ENCODE assay signal across 19 cellular contexts in the genomic region with DNA sequence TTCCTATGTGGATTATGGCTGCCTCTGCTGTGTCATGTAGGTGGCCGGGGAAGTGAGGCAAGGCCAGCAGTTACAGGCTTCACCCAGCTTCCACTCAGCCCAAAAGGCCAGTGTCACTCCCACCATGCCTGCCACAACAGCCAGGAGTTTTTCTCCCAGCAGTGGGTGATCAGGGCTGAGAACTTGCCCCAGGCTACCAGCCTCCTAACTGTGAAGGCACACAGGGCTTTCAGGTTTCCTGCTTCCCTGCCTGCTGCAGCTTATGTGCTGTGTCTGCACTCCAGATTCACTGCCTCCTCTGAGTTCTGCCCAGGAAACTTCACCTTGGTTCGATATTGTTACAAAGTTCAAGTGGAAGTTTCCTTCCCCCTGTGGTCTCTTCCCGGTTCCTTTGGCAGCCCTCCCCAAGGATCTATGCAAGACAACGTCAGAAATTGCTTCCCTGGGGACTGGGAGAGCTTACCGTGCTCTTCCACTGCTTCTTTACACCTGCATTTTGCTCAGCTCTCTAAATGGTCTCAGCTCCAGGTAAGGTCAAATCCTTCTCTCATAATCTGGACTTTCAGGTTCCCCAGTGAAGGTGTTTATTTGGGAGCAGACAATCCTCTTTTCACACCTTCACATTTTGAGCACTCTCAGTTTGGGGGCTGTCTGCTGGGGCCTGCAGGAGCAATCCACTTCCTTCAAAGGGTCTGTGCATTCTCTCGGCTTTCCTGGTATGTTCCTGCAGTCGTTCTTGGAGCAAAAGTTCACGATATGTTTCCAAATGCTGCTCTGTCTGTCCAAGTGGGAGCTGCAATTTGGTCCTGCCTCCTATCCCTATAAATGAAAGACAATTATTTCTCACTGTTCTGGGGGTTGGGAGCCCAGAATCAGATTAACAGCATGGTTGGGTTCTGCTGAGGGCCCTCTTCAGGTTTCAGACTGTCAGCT.
A peak's percentile ranks its signal among the peaks of the same experiment; 100 is the strongest.
DNase-seq lines count a peak whose midpoint lies in the region; ATAC-seq and TF ChIP-seq lines count a peak whose summit lies in the region.
"Had no signal": no experiment of that assay in that cellular context is flagged by ENCODE, and none has a peak within 500 bp of the region (broad histone marks: within the 10 kb centered on the region; RNA-seq: fewer than 3 reads in every experiment).

No MANE protein-coding gene starts in this region.

- no peak overlapping the region for H2BK120ac ChIP-seq in mesendoderm (ENCODE audit: low read depth, low read length)

- H3K56ac ChIP-seq in mesendoderm (ENCODE audit: low read length) = peak overlapping the region; percentile 57

- H3K9me3 Mint-ChIP-seq in GM23338 = no peaks in the 10 kb centered on the region

- H3K4me3 Mint-ChIP-seq in GM23338 = no peak overlapping the region
- H3K4me3 Mint-ChIP-seq: CD14-positive monocyte had no signal

- peak overlapping the region; percentile 21 for H2BK5ac ChIP-seq in mesendoderm (ENCODE audit: low read length)

- peaks cover 5% of the 10 kb centered on the region; the same call in 1 of the 2 replicates for H3K4me1 ChIP-seq in BE2C
- H3K4me1 ChIP-seq in GM23338 (ENCODE audit: insufficient read depth) = peaks cover 11% of the 10 kb centered on the region; the same call in 1 of the 2 replicates
- peaks cover 4% of the 10 kb centered on the region for H3K4me1 ChIP-seq in mesendoderm (ENCODE audit: control insufficient read depth, low read depth, low read length)
- H3K4me1 ChIP-seq: A549 had no signal

- H3K4me1 Mint-ChIP-seq in GM23338 = peaks cover 24% of the 10 kb centered on the region
- H3K4me1 Mint-ChIP-seq: CD14-positive monocyte had no signal

- no peak for TF ChIP-seq CTCF in BE2C (IDR thresholded peaks at IDR 0.05; ENCODE audit: low read depth, low read length)
- no peak for TF ChIP-seq CTCF in GM23338 (conservative IDR thresholded peaks at IDR 0.05; ENCODE audit: low read depth in 2 of 2)

- H3K4me3 ChIP-seq in BE2C (ENCODE audit: low read depth, low read length) (no peak overlapping the region), GM23338 (no peak overlapping the region), mesendoderm (ENCODE audit: low read length) (no peak overlapping the region)
- H3K4me3 ChIP-seq: A549 had no signal

- no peaks in the 10 kb centered on the region for H4K20me1 ChIP-seq in GM23338 (replicated peaks; ENCODE audit: insufficient read depth)

- H3K36me3 ChIP-seq in BE2C = no peaks in the 10 kb centered on the region
- no peaks in the 10 kb centered on the region for H3K36me3 ChIP-seq in GM23338 (ENCODE audit: insufficient read depth)
- no peaks in the 10 kb centered on the region for H3K36me3 ChIP-seq in mesendoderm (ENCODE audit: control insufficient read depth, insufficient read depth, low read length)

- H3K27ac ChIP-seq in GM23338 (ENCODE audit: low read depth) (no peak overlapping the region), mesendoderm (ENCODE audit: low read depth, low read length) (peak overlapping the region; percentile 56)
- H3K27ac ChIP-seq: A549 had no signal

- H2AFZ ChIP-seq in GM23338 = peak overlapping the region; percentile 45; the same call in 1 of the 2 replicates

- no peak overlapping the region for H3K23ac ChIP-seq in mesendoderm (ENCODE audit: low read length)

- no peak overlapping the region for H3K18ac ChIP-seq in mesendoderm (ENCODE audit: low read length)

- H3K9ac ChIP-seq in mesendoderm (ENCODE audit: low read length) = no peak overlapping the region

- WGBS in mesendoderm (ENCODE audit: extremely low coverage, insufficient coverage, low lambda C conversion rate) = no CpG with 5 or more reads among the region's 8 CpGs

- no peaks in the 10 kb centered on the region for H3K36me3 Mint-ChIP-seq in GM23338 (ENCODE audit: low read depth)
- H3K36me3 Mint-ChIP-seq: CD14-positive monocyte had no signal

- H3K4me2 ChIP-seq in GM23338 (no peak overlapping the region), mesendoderm (ENCODE audit: low read length) (no peak overlapping the region)
- H3K4me2 ChIP-seq: A549 had no signal

- H3K27me3 Mint-ChIP-seq in GM23338 (ENCODE audit: insufficient read depth, low read depth, poor library complexity) = peaks cover 2% of the 10 kb centered on the region

- no peak overlapping the region for H3K27ac Mint-ChIP-seq in GM23338

- H3K79me1 ChIP-seq in mesendoderm (ENCODE audit: low read length) = no peaks in the 10 kb centered on the region

- no peaks in the 10 kb centered on the region for H3K9me2 ChIP-seq in GM23338 (ENCODE audit: insufficient read depth)

- H4K8ac ChIP-seq in mesendoderm (ENCODE audit: low read depth, low read length) = no peak overlapping the region

- H3K79me2 ChIP-seq in GM23338 (replicated peaks; ENCODE audit: insufficient read depth) = no peaks in the 10 kb centered on the region
- H3K79me2 ChIP-seq in mesendoderm (ENCODE audit: control insufficient read depth, insufficient read depth, low read length) = no peaks in the 10 kb centered on the region

- DNase-seq in BE2C (peak; percentile 39), GM23338 (ENCODE audit: low spot score) (no peak), NCI-H82 treated with DMSO at 0.1 percent for 48 hours (lab: John Stamatoyannopoulos, UW; ENCODE audit: unreplicated experiment) (peak; percentile 24), mesendoderm (peak; percentile 43), occipital lobe (lab: John Stamatoyannopoulos, UW) (no peak), germinal center (ENCODE audit: low spot score) (no peak)
- DNase-seq: COR-L47, DMS153, H7, KG1, NCI-H1436 treated with DMSO at 0.1 percent for 48 hours, NCI-H2081 treated with DMSO at 0.1 percent for 48 hours, NCI-H510A, OCI-M1, RPMI8226 had no signal

- no peaks in the 10 kb centered on the region for H3K9me3 ChIP-seq in BE2C
- H3K9me3 ChIP-seq: A549 had no signal

- H3K27me3 ChIP-seq in BE2C (no peaks in the 10 kb centered on the region), GM23338 (ENCODE audit: insufficient read depth) (no peaks in the 10 kb centered on the region), mesendoderm (ENCODE audit: insufficient read depth, low read length, poor library complexity) (no peaks in the 10 kb centered on the region)

- H3K4ac ChIP-seq in mesendoderm (ENCODE audit: low read depth, low read length) = no peak overlapping the region

- H4K5ac ChIP-seq in mesendoderm (ENCODE audit: low read length) = no peak overlapping the region

- no peak overlapping the region for H2AK5ac ChIP-seq in mesendoderm (ENCODE audit: low read length)

- H3F3A ChIP-seq in GM23338 (replicated peaks; ENCODE audit: low read depth) = no peaks in the 10 kb centered on the region

- peak; percentile 71 for ATAC-seq in GM23338
- ATAC-seq in GM19452 (IDR thresholded peaks at IDR 0.05; ENCODE audit: unreplicated experiment) = no peak
- ATAC-seq: A549, HepG2 had no signal

- H2BK15ac ChIP-seq in mesendoderm (replicated peaks; ENCODE audit: low read depth) = no peak overlapping the region

TF ChIP-seq in GM23338, 12 proteins besides CTCF, POLR2A, EP300 and RAD21 (continues in another document):
- TF ChIP-seq ZNF331 (CRISPR knock-in tag; IDR thresholded peaks at IDR 0.05; ENCODE audit: low read depth) (no peak), EZH2 (IDR thresholded peaks at IDR 0.05; ENCODE audit: low read depth, unreplicated experiment) (no peak), STAT1 (IDR thresholded peaks at IDR 0.05; ENCODE audit: unreplicated experiment) (no peak), JUNB (IDR thresholded peaks at IDR 0.05; ENCODE audit: unreplicated experiment) (no peak), CREB1 (CRISPR knock-in tag; IDR thresholded peaks at IDR 0.05; ENCODE audit: low read depth) (no peak), NANOG (IDR thresholded peaks at IDR 0.05; ENCODE audit: borderline replicate concordance) (no peak), ZNF114 (CRISPR knock-in tag; IDR thresholded peaks at IDR 0.05) (no peak), POLR2AphosphoS5 (IDR thresholded peaks at IDR 0.05; ENCODE audit: low read depth) (no peak), EZH2phosphoT487 (IDR thresholded peaks at IDR 0.05; ENCODE audit: unreplicated experiment) (no peak)
- TF ChIP-seq, protein P1, sequence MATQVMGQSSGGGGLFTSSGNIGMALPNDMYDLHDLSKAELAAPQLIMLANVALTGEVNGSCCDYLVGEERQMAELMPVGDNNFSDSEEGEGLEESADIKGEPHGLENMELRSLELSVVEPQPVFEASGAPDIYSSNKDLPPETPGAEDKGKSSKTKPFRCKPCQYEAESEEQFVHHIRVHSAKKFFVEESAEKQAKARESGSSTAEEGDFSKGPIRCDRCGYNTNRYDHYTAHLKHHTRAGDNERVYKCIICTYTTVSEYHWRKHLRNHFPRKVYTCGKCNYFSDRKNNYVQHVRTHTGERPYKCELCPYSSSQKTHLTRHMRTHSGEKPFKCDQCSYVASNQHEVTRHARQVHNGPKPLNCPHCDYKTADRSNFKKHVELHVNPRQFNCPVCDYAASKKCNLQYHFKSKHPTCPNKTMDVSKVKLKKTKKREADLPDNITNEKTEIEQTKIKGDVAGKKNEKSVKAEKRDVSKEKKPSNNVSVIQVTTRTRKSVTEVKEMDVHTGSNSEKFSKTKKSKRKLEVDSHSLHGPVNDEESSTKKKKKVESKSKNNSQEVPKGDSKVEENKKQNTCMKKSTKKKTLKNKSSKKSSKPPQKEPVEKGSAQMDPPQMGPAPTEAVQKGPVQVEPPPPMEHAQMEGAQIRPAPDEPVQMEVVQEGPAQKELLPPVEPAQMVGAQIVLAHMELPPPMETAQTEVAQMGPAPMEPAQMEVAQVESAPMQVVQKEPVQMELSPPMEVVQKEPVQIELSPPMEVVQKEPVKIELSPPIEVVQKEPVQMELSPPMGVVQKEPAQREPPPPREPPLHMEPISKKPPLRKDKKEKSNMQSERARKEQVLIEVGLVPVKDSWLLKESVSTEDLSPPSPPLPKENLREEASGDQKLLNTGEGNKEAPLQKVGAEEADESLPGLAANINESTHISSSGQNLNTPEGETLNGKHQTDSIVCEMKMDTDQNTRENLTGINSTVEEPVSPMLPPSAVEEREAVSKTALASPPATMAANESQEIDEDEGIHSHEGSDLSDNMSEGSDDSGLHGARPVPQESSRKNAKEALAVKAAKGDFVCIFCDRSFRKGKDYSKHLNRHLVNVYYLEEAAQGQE (IDR thresholded peaks at IDR 0.05; ENCODE audit: unreplicated experiment) = no peak
- TF ChIP-seq, protein P2, sequence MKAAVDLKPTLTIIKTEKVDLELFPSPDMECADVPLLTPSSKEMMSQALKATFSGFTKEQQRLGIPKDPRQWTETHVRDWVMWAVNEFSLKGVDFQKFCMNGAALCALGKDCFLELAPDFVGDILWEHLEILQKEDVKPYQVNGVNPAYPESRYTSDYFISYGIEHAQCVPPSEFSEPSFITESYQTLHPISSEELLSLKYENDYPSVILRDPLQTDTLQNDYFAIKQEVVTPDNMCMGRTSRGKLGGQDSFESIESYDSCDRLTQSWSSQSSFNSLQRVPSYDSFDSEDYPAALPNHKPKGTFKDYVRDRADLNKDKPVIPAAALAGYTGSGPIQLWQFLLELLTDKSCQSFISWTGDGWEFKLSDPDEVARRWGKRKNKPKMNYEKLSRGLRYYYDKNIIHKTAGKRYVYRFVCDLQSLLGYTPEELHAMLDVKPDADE (IDR thresholded peaks at IDR 0.05) = no peak

Comparison
In these comparisons a context has a peak if more than half of its experiments do, and no peak if none do; other contexts are left out.
1. DNase-seq: peak in BE2C (single experiment), NCI-H82 treated with DMSO at 0.1 percent for 48 hours (single experiment) and mesendoderm (single experiment); none in GM23338 (single experiment), occipital lobe (single experiment) and germinal center (single experiment).